ENCODE assay signal across 8 cellular contexts in the genomic region with DNA sequence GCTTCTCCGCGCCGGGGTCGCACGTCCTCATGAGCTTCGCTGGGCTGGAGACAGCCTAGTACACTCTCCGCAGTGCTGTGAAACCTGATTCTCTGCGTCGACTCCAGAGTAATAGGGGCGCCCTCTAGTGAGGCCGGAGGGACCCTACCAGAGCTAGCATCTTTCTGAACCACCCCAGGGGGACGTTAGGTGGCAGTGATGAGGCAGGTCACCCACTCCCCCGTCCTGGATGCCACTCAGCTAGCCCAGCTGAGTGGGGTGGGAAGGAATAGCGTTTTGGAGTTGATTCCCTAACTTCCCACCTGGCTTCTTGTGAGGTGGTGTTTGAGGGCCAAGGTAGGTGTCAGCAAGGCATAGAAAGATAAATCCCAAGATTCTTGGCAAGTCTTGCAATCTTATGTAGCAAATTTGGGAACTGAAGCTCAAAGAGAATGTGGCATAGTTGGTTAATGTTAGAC. TPM values are rescaled to one million over a fixed set of nuclear protein-coding genes. Genes with fewer than 3 reads are reported as not detected.
DNase-seq lines count a peak whose midpoint lies in the region; ATAC-seq and TF ChIP-seq lines count a peak whose summit lies in the region.

No MANE protein-coding gene starts in this region.

- no peak overlapping the region for H3K9ac ChIP-seq in HUES48 (ENCODE audit: low read depth, low read length)

- H3K9me3 ChIP-seq in HUES48 (ENCODE audit: control insufficient read depth, insufficient read depth, low read length) (no peaks in the 10 kb centered on the region), muscle layer of duodenum (ENCODE audit: control insufficient read depth in 1 of 2, low read length in 2 of 2) (no peaks in the 10 kb centered on the region)

- peaks cover 18% of the 10 kb centered on the region; the same call in 1 of the 2 replicates for H3K4me1 ChIP-seq in HUES48 (ENCODE audit: control insufficient read depth, insufficient read depth, low read length)
- H3K4me1 ChIP-seq in muscle layer of duodenum (ENCODE audit: control insufficient read depth in 1 of 2, insufficient read depth in 2 of 2, low read length in 2 of 2), result peaks cover 3 to 32% of the 10 kb centered on the region in 2 donors

- peaks cover 24% of the 10 kb centered on the region for H3K4me1 Mint-ChIP-seq in activated CD8-positive, alpha-beta memory T cell treated with anti-CD3 and anti-CD28 coated beads, Interleukin-2, amount 10 ng/mL, durations not matched to agents 7 days and 5 days

- H3K4me3 ChIP-seq in HUES48 (ENCODE audit: low read depth, low read length), result peak overlapping the region; percentile 30; the same call in 1 of the 2 replicates
- no peak overlapping the region for H3K4me3 ChIP-seq in epithelial cell of esophagus (ENCODE audit: low read length)
- H3K4me3 ChIP-seq in muscle layer of duodenum (ENCODE audit: low read depth in 1 of 2, low read length in 2 of 2), result peak overlapping the region; percentile 7 to 49

- peak; percentile 100 for TF ChIP-seq CTCF in epithelial cell of esophagus (IDR thresholded peaks at IDR 0.05; ENCODE audit: insufficient read depth, low read depth, low read length, missing control alignments)

- H3K9me3 Mint-ChIP-seq in activated CD8-positive, alpha-beta memory T cell treated with anti-CD3 and anti-CD28 coated beads, Interleukin-2, amount 10 ng/mL, durations not matched to agents 7 days and 5 days (ENCODE audit: low read depth), result no peaks in the 10 kb centered on the region

- H3K27ac Mint-ChIP-seq in activated CD8-positive, alpha-beta memory T cell treated with anti-CD3 and anti-CD28 coated beads, Interleukin-2, amount 10 ng/mL, durations not matched to agents 7 days and 5 days, result no peak overlapping the region

- peaks cover 66% of the 10 kb centered on the region for H3K27me3 Mint-ChIP-seq in activated CD8-positive, alpha-beta memory T cell treated with anti-CD3 and anti-CD28 coated beads, Interleukin-2, amount 10 ng/mL, durations not matched to agents 7 days and 5 days

- no peaks in the 10 kb centered on the region for H3K36me3 Mint-ChIP-seq in activated CD8-positive, alpha-beta memory T cell treated with anti-CD3 and anti-CD28 coated beads, Interleukin-2, amount 10 ng/mL, durations not matched to agents 7 days and 5 days

- peaks cover 85% of the 10 kb centered on the region for H3K27me3 ChIP-seq in HUES48 (ENCODE audit: control insufficient read depth, insufficient read depth, low read length)
- peaks cover 54% of the 10 kb centered on the region for H3K27me3 ChIP-seq in muscle layer of duodenum (ENCODE audit: low read depth, low read length)

- H3K4me3 Mint-ChIP-seq in activated CD8-positive, alpha-beta memory T cell treated with anti-CD3 and anti-CD28 coated beads, Interleukin-2, amount 10 ng/mL, durations not matched to agents 7 days and 5 days, result no peak overlapping the region

- DNase-seq in D341Med (ENCODE audit: low spot score) (peak; percentile 93), NOMO-1 treated with dmso at 0.1 percent for 144 hours (lab: John Stamatoyannopoulos, UW; ENCODE audit: unreplicated experiment) (peak; percentile 77), epithelial cell of esophagus (ENCODE audit: low read depth) (peak; percentile 91)
- peak; percentile 89 for DNase-seq in activated CD8-positive, alpha-beta memory T cell treated with anti-CD3 and anti-CD28 coated beads, Interleukin-2, amount 10 ng/mL, durations not matched to agents 7 days and 5 days
- DNase-seq in stimulated activated CD8-positive, alpha-beta memory T cell treated with anti-CD3 and anti-CD28 coated beads, Interleukin-4, amount 100 ng/mL, for 48 hours, result peak; percentile 89

- H3K36me3 ChIP-seq in HUES48 (ENCODE audit: control insufficient read depth, insufficient read depth, low read length), result no peaks in the 10 kb centered on the region
- H3K36me3 ChIP-seq in muscle layer of duodenum (ENCODE audit: control insufficient read depth in 1 of 2, insufficient read depth in 2 of 2, low read length in 2 of 2), result no peaks in the 10 kb centered on the region

- CTCF ChIA-PET in activated CD8-positive, alpha-beta memory T cell treated with anti-CD3 and anti-CD28 coated beads, Interleukin-2, amount 10 ng/mL, durations not matched to agents 7 days and 5 days (lab: Charles Lee), result interaction anchor here (0.5 to 2.3 kb wide), 44 partner anchors 9 to 749 kb away, joined by 3 to 25 read pairs (median 4); a partner anchor contains a TSS

- peak; percentile 94 for ATAC-seq in GM21447 (IDR thresholded peaks at IDR 0.05; ENCODE audit: unreplicated experiment)
- ATAC-seq in activated CD8-positive, alpha-beta memory T cell treated with anti-CD3 and anti-CD28 coated beads, Interleukin-2, amount 10 ng/mL, durations not matched to agents 7 days and 5 days, result peak; percentile 99

- H3K27ac ChIP-seq in HUES48 (ENCODE audit: low read depth, low read length) (no peak overlapping the region), muscle layer of duodenum (ENCODE audit: low read length) (no peak overlapping the region)

RNA-seq across cellular contexts. Expression of a gene that starts 4.0 kb away (rescaled TPM):
- total RNA-seq in activated CD8-positive, alpha-beta memory T cell treated with anti-CD3 and anti-CD28 coated beads, Interleukin-2, amount 10 ng/mL, durations not matched to agents 7 days and 5 days, result not detected

RNA-seq across cellular contexts. Expression of a gene that starts 4.2 kb away (rescaled TPM):
- not detected for total RNA-seq in activated CD8-positive, alpha-beta memory T cell treated with anti-CD3 and anti-CD28 coated beads, Interleukin-2, amount 10 ng/mL, durations not matched to agents 7 days and 5 days

RNA-seq across cellular contexts. Expression of a gene that starts 11.5 kb away (rescaled TPM):
- not detected for total RNA-seq in activated CD8-positive, alpha-beta memory T cell treated with anti-CD3 and anti-CD28 coated beads, Interleukin-2, amount 10 ng/mL, durations not matched to agents 7 days and 5 days

RNA-seq across cellular contexts. Expression of a gene that starts 11.6 kb away (rescaled TPM):
- total RNA-seq in activated CD8-positive, alpha-beta memory T cell treated with anti-CD3 and anti-CD28 coated beads, Interleukin-2, amount 10 ng/mL, durations not matched to agents 7 days and 5 days, result under 1 TPM in 1 of 2 experiments, not detected in 1; 0.07 TPM
